ENCODE assay signal across 10 cellular contexts in genomic region chr6:34318492-34319470, GRCh38.
DNase-seq lines count a peak whose midpoint lies in the region; ATAC-seq and TF ChIP-seq lines count a peak whose summit lies in the region.
"Had no signal": no experiment of that assay in that cellular context is flagged by ENCODE, and none has a peak within 500 bp of the region (broad histone marks: within the 10 kb centered on the region; RNA-seq: fewer than 3 reads in every experiment).

No MANE protein-coding gene starts in this region.

- H3K4me2 ChIP-seq in osteoblast (ENCODE audit: insufficient read depth, low read length): peak overlapping the region; percentile 36

- H3K4me1 Mint-ChIP-seq in brain: peaks cover 55% of the 10 kb centered on the region

- H3K36me3 ChIP-seq in osteoblast (ENCODE audit: insufficient read depth, low read length): no peaks in the 10 kb centered on the region
- H3K36me3 ChIP-seq: right lobe of liver had no signal

- no peak overlapping the region for H3K4me3 Mint-ChIP-seq in brain

- H2AFZ ChIP-seq in osteoblast (ENCODE audit: low read length): no peak overlapping the region

- peaks cover 47% of the 10 kb centered on the region for H3K79me2 ChIP-seq in osteoblast (ENCODE audit: insufficient read depth, low read length)

- no peaks in the 10 kb centered on the region for H3K9me3 ChIP-seq in osteoblast (ENCODE audit: low read depth, low read length)
- H3K9me3 ChIP-seq: right lobe of liver had no signal

- TF ChIP-seq CTCF in brain (conservative IDR thresholded peaks at IDR 0.05) (no peak), osteoblast (IDR thresholded peaks at IDR 0.05; ENCODE audit: extremely low read depth, low read depth, low read length) (no peak)

- no peak overlapping the region for H3K4me3 ChIP-seq in osteoblast (ENCODE audit: insufficient read depth, low read length)
- H3K4me3 ChIP-seq: right lobe of liver had no signal

- H3K36me3 Mint-ChIP-seq in brain: peaks cover 35% of the 10 kb centered on the region

- no peak overlapping the region for H3K27ac ChIP-seq in osteoblast (ENCODE audit: low read depth, low read length)
- H3K27ac ChIP-seq: right lobe of liver had no signal

- H3K9me3 Mint-ChIP-seq in brain: no peaks in the 10 kb centered on the region

- H3K27me3 ChIP-seq in osteoblast (ENCODE audit: insufficient read depth, low read length): no peaks in the 10 kb centered on the region
- H3K27me3 ChIP-seq: right lobe of liver had no signal

- peak overlapping the region in 3 of 5 experiments; percentile 25 to 83 (median 55) for H3K27ac Mint-ChIP-seq in brain

- DNase-seq in Ammon's horn (ENCODE audit: low spot score) (peak; percentile 38), HT-29 (ENCODE audit: low spot score) (peak; percentile 5), osteoblast (ENCODE audit: insufficient read length, low spot score, missing footprints) (no peak), globus pallidus (ENCODE audit: low spot score) (no peak)
- DNase-seq in stimulated activated CD4-positive, alpha-beta T cell treated with anti-CD3 and anti-CD28 coated beads, Interleukin-4, amount 100 ng/mL, for 4 hours: no peak
- DNase-seq: midbrain, right lobe of liver had no signal

- no peaks in the 10 kb centered on the region for H3K27me3 Mint-ChIP-seq in brain

- peaks cover 31% of the 10 kb centered on the region for H4K20me1 ChIP-seq in osteoblast (ENCODE audit: insufficient read depth, low read length)

- ATAC-seq in GM21526 (IDR thresholded peaks at IDR 0.05; ENCODE audit: low FRiP score, unreplicated experiment) (no peak), HG03175 (IDR thresholded peaks at IDR 0.05; ENCODE audit: unreplicated experiment) (no peak)

- H3K4me1 ChIP-seq in osteoblast (ENCODE audit: insufficient read depth, low read length): peaks cover 11% of the 10 kb centered on the region
- H3K4me1 ChIP-seq: right lobe of liver had no signal

Comparison
In these comparisons a context has a peak if more than half of its experiments do, and no peak if none do; other contexts are left out.
1. DNase-seq: peak in Ammon's horn (single experiment) and HT-29 (single experiment); none in osteoblast (single experiment), globus pallidus (single experiment) and stimulated activated CD4-positive, alpha-beta T cell treated with anti-CD3 and anti-CD28 coated beads, Interleukin-4, amount 100 ng/mL, for 4 hours (0 of 2).